ENCODE assay signal across 33 cellular contexts in genomic region chr1:41420877-41421276, GRCh38. TPM values are rescaled to one million over a fixed set of nuclear protein-coding genes. Genes with fewer than 3 reads are reported as not detected.
DNase-seq lines count a peak whose midpoint lies in the region; ATAC-seq, FAIRE-seq and TF ChIP-seq lines count a peak whose summit lies in the region.
"Had no signal": no experiment of that assay in that cellular context is flagged by ENCODE, and none has a peak within 500 bp of the region (broad histone marks: within the 10 kb centered on the region; RNA-seq: fewer than 3 reads in every experiment).

No MANE protein-coding gene starts in this region.

- no peaks in the 10 kb centered on the region for H3K36me3 Mint-ChIP-seq in nephron (ENCODE audit: low read depth)
- no peaks in the 10 kb centered on the region for H3K36me3 Mint-ChIP-seq in activated T-cell treated with anti-CD3 and anti-CD28 coated beads, Interleukin-2, amount 50 U/mL, for 72 hours (ENCODE audit: insufficient read depth in 2 of 2)

- TF ChIP-seq CTCF in AG09319 (IDR thresholded peaks at IDR 0.05; ENCODE audit: low read depth, low read length) (no peak), bronchial epithelial cell (IDR thresholded peaks at IDR 0.05; ENCODE audit: insufficient read depth, low read length, severe bottlenecking) (no peak), nephron (IDR thresholded peaks at IDR 0.05; ENCODE audit: unreplicated experiment in 3 of 3) (no peak)

- H3K27me3 Mint-ChIP-seq in nephron (ENCODE audit: low read depth) = peaks cover 20% of the 10 kb centered on the region
- H3K27me3 Mint-ChIP-seq in activated T-cell treated with anti-CD3 and anti-CD28 coated beads, Interleukin-2, amount 50 U/mL, for 72 hours (ENCODE audit: low read depth) = no peaks in the 10 kb centered on the region

- H3K27me3 ChIP-seq in bronchial epithelial cell (ENCODE audit: control insufficient read depth, insufficient read depth, low read length) = no peaks in the 10 kb centered on the region
- H3K27me3 ChIP-seq: breast epithelium, hepatocyte, pancreas had no signal

- peak; percentile 23 for FAIRE-seq in bronchial epithelial cell (lab: Jason Lieb, UNC)
- FAIRE-seq: HTR-8/SVneo, pancreas, RCC 7860 had no signal

- no peaks in the 10 kb centered on the region for H3K9me3 Mint-ChIP-seq in nephron
- H3K9me3 Mint-ChIP-seq in activated T-cell treated with anti-CD3 and anti-CD28 coated beads, Interleukin-2, amount 50 U/mL, for 72 hours = no peaks in the 10 kb centered on the region
- H3K9me3 Mint-ChIP-seq: activated T-helper 2 cell treated with anti-CD3 and anti-CD28 coated beads, Interferon-gamma antibody, Interleukin-2, Interleukin-4, amounts not matched to agents 10 μg/mL and 5 μg/mL and 100 μg/mL, durations not matched to agents 14 hours and 24 hours and 36 hours; nephron progenitor cell had no signal

- DNase-seq in AG09319 (ENCODE audit: extremely low read depth, low read depth) (peak; percentile 12), NCI-H82 (lab: John Stamatoyannopoulos, UW) (peak; percentile 83), bronchial epithelial cell (ENCODE audit: low read depth) (no peak), NCI-H187 (lab: John Stamatoyannopoulos, UW) (no peak), head of caudate nucleus (no peak), epidermal melanocyte (ENCODE audit: insufficient read length, low spot score) (no peak)
- no peak for DNase-seq in activated T-cell treated with anti-CD3 and anti-CD28 coated beads, Interleukin-2, amount 50 U/mL, for 72 hours
- DNase-seq: 8988T; activated CD4-positive, alpha-beta T cell treated with anti-CD3 and anti-CD28 coated beads for 36 hours; activated naive CD4-positive, alpha-beta T cell treated with anti-CD3 and anti-CD28 coated beads, Interleukin-2, amount 50 U/mL, for 16 hours; amniotic stem cell; Calu3; DMS79; foreskin melanocyte; GDM1; lower lobe of right lung; mucosa of descending colon; NCI-H1092; NCI-H187 treated with DMSO at 0.1 percent for 48 hours; NCI-H2171 treated with DMSO at 0.1 percent for 48 hours; NCI-H69; nephron progenitor cell; pancreas; stimulated activated CD4-positive, alpha-beta T cell treated with anti-CD3 and anti-CD28 coated beads, Interleukin-1b, Interleukin-23, amount 100 ng/mL, for 48 hours; stimulated activated naive CD8-positive, alpha-beta T cell treated with anti-CD3 and anti-CD28 coated beads, Interleukin-15, Interleukin-2, amounts not matched to agents 100 U/mL and 50 U/mL, for 24 hours; SW 1271; T-helper 9 cell had no signal

- H3K4me1 Mint-ChIP-seq in nephron = peaks cover 42% of the 10 kb centered on the region
- H3K4me1 Mint-ChIP-seq in activated T-cell treated with anti-CD3 and anti-CD28 coated beads, Interleukin-2, amount 50 U/mL, for 72 hours (ENCODE audit: low read depth) = no peaks in the 10 kb centered on the region
- H3K4me1 Mint-ChIP-seq: activated CD4-positive, alpha-beta T cell treated with anti-CD3 and anti-CD28 coated beads for 36 hours had no signal

- intact Hi-C loops in head of caudate nucleus (cut with DNase I) = no loop called here

- H3K4me3 ChIP-seq in bronchial epithelial cell (ENCODE audit: low read depth, low read length) = no peak overlapping the region
- H3K4me3 ChIP-seq: breast epithelium, hepatocyte, lower lobe of right lung, mucosa of descending colon, pancreas had no signal

- H3K4me3 Mint-ChIP-seq in nephron = no peak overlapping the region
- H3K4me3 Mint-ChIP-seq in activated T-cell treated with anti-CD3 and anti-CD28 coated beads, Interleukin-2, amount 50 U/mL, for 72 hours = no peak overlapping the region
- H3K4me3 Mint-ChIP-seq: activated CD4-positive, alpha-beta T cell treated with anti-CD3 and anti-CD28 coated beads for 36 hours; nephron progenitor cell had no signal

- ATAC-seq in activated T-cell treated with anti-CD3 and anti-CD28 coated beads, Interleukin-2, amount 50 U/mL, for 72 hours (replicated peaks in 1 of 2) = no peak
- ATAC-seq: activated CD4-positive, alpha-beta T cell treated with anti-CD3 and anti-CD28 coated beads for 36 hours; lower lobe of right lung; mucosa of descending colon; pancreas; stimulated activated naive CD8-positive, alpha-beta T cell treated with anti-CD3 and anti-CD28 coated beads, Interleukin-15, Interleukin-2, amounts not matched to agents 100 U/mL and 50 U/mL, for 24 hours had no signal

- H3K36me3 ChIP-seq in bronchial epithelial cell (ENCODE audit: control insufficient read depth, insufficient read depth, low read length) = no peaks in the 10 kb centered on the region
- H3K36me3 ChIP-seq: breast epithelium, lower lobe of right lung, pancreas had no signal

- peak overlapping the region in 2 of 3 experiments; percentile 58 to 70 for H3K27ac Mint-ChIP-seq in nephron
- no peak overlapping the region for H3K27ac Mint-ChIP-seq in activated T-cell treated with anti-CD3 and anti-CD28 coated beads, Interleukin-2, amount 50 U/mL, for 72 hours
- H3K27ac Mint-ChIP-seq: activated CD4-positive, alpha-beta T cell treated with anti-CD3 and anti-CD28 coated beads for 36 hours; activated T-helper 2 cell treated with anti-CD3 and anti-CD28 coated beads, Interferon-gamma antibody, Interleukin-2, Interleukin-4, amounts not matched to agents 10 μg/mL and 5 μg/mL and 100 μg/mL, durations not matched to agents 14 hours and 24 hours and 36 hours; nephron progenitor cell had no signal

RNA-seq across cellular contexts. Expression of gene FOXO6, which starts 59.6 kb away (rescaled TPM):
- 0.26 TPM in 1 of 2 replicates, not detected in the other for total RNA-seq in bronchial epithelial cell
- total RNA-seq in activated T-cell treated with anti-CD3 and anti-CD28 coated beads, Interleukin-2, amount 50 U/mL, for 72 hours = under 1 TPM; 0.19 to 0.21 TPM

Comparison
In these comparisons a context has a peak if more than half of its experiments do, and no peak if none do; other contexts are left out.
1. DNase-seq: peak in AG09319 (single experiment) and NCI-H82 (single experiment); none in bronchial epithelial cell (single experiment), NCI-H187 (0 of 2), activated T-cell treated with anti-CD3 and anti-CD28 coated beads, Interleukin-2, amount 50 U/mL, for 72 hours (0 of 2), head of caudate nucleus (0 of 42) and epidermal melanocyte (single experiment).